Comparison of ENCODE assay signal across 28 cellular contexts in genomic region chr7:96161897-96162296, GRCh38.
"Had no signal": no experiment of that assay in that cellular context is flagged by ENCODE, and none has a peak within 500 bp of the region (broad histone marks: within the 10 kb centered on the region; RNA-seq: fewer than 3 reads in every experiment).

No MANE protein-coding gene starts in this region.

- H3K9ac ChIP-seq: neural progenitor cell, parathyroid adenoma had no signal

- H3K4me1 Mint-ChIP-seq: neural progenitor cell; stimulated activated effector memory CD8-positive, alpha-beta T cell treated with anti-CD3 and anti-CD28 coated beads, Interleukin-12 subunit alpha, Interleukin-12 subunit beta, amount 100 ng/mL, for 72 hours; stimulated activated naive B cell treated with anti-CD40 and anti-IgM and Interleukin-4, amounts not matched to agents 10 μg/mL and 1 μg/mL and 100 μg/mL, for 72 hours had no signal

- H3K36me3 ChIP-seq: ovary, thyroid gland, vagina had no signal

- H3K9me3 ChIP-seq: ovary, psoas muscle, right lobe of liver, sigmoid colon, stomach, thoracic aorta, thyroid gland, tibial nerve, upper lobe of left lung, vagina had no signal

- ATAC-seq: natural killer cell; psoas muscle; right cardiac atrium; right lobe of liver; stimulated activated effector memory CD8-positive, alpha-beta T cell treated with anti-CD3 and anti-CD28 coated beads, Interleukin-12 subunit alpha, Interleukin-12 subunit beta, amount 100 ng/mL, for 72 hours; stimulated activated naive B cell treated with anti-CD40 and anti-IgM and Interleukin-4, amounts not matched to agents 10 μg/mL and 1 μg/mL and 100 μg/mL, for 72 hours had no signal

- H3K27ac Mint-ChIP-seq: natural killer cell; nephron; neural progenitor cell; progenitor cell of endocrine pancreas; stimulated activated effector memory CD8-positive, alpha-beta T cell treated with anti-CD3 and anti-CD28 coated beads, Interleukin-12 subunit alpha, Interleukin-12 subunit beta, amount 100 ng/mL, for 72 hours; stimulated activated naive B cell treated with anti-CD40 and anti-IgM and Interleukin-4, amounts not matched to agents 10 μg/mL and 1 μg/mL and 100 μg/mL, for 72 hours; stimulated activated naive CD8-positive, alpha-beta T cell treated with anti-CD3 and anti-CD28 coated beads, Interleukin-15, Interleukin-2, amounts not matched to agents 100 ng/mL and 50 ng/mL, for 24 hours had no signal

- H3K79me2 ChIP-seq: parathyroid adenoma had no signal

- H3K4me1 ChIP-seq: neural progenitor cell, parathyroid adenoma, psoas muscle, right lobe of liver, sigmoid colon, stomach, thyroid gland, tibial nerve, upper lobe of left lung, vagina had no signal

- H3K36me3 Mint-ChIP-seq: natural killer cell; stimulated activated effector memory CD8-positive, alpha-beta T cell treated with anti-CD3 and anti-CD28 coated beads, Interleukin-12 subunit alpha, Interleukin-12 subunit beta, amount 100 ng/mL, for 72 hours had no signal

- H3K4me3 Mint-ChIP-seq: natural killer cell; nephron; neural progenitor cell; stimulated activated effector memory CD8-positive, alpha-beta T cell treated with anti-CD3 and anti-CD28 coated beads, Interleukin-12 subunit alpha, Interleukin-12 subunit beta, amount 100 ng/mL, for 72 hours; stimulated activated naive B cell treated with anti-CD40 and anti-IgM and Interleukin-4, amounts not matched to agents 10 μg/mL and 1 μg/mL and 100 μg/mL, for 72 hours; stimulated activated naive CD8-positive, alpha-beta T cell treated with anti-CD3 and anti-CD28 coated beads, Interleukin-15, Interleukin-2, amounts not matched to agents 100 ng/mL and 50 ng/mL, for 24 hours had no signal

- H3K4me3 ChIP-seq: neural progenitor cell, ovary, psoas muscle, right lobe of liver, sigmoid colon, stomach, thoracic aorta, thyroid gland, tibial nerve, upper lobe of left lung, vagina had no signal

- H2AFZ ChIP-seq: neural progenitor cell, parathyroid adenoma had no signal

- H3K9me3 Mint-ChIP-seq: natural killer cell; nephron; neural progenitor cell; stimulated activated effector memory CD8-positive, alpha-beta T cell treated with anti-CD3 and anti-CD28 coated beads, Interleukin-12 subunit alpha, Interleukin-12 subunit beta, amount 100 ng/mL, for 72 hours had no signal

- DNase-seq: natural killer cell; occipital lobe; ovary; posterior cingulate gyrus; psoas muscle; right cardiac atrium; right lobe of liver; sigmoid colon; small intestine; stimulated activated CD4-positive, alpha-beta T cell treated with anti-CD3 and anti-CD28 coated beads, Interleukin-15, amount 100 ng/mL, for 24 hours; stimulated activated CD4-positive, alpha-beta T cell treated with anti-CD3 and anti-CD28 coated beads, Interleukin-2, amount 100 ng/mL, for 24 hours; stimulated activated CD4-positive, alpha-beta T cell treated with anti-CD3 and anti-CD28 coated beads, Interleukin-2, amount 100 ng/mL, for 48 hours; stimulated activated CD4-positive, alpha-beta T cell treated with anti-CD3 and anti-CD28 coated beads, Interleukin-4, amount 100 ng/mL, for 24 hours; stimulated activated naive B cell treated with anti-CD40 and anti-IgM and Interleukin-4, amounts not matched to agents 10 μg/mL and 1 μg/mL and 100 μg/mL, for 72 hours; stimulated activated naive CD4-positive, alpha-beta T cell treated with Interleukin-2 at 50 U/mL for 16 hours; stomach; thyroid gland; trophoblast cell; upper lobe of left lung had no signal

- H3K4me2 ChIP-seq: neural progenitor cell had no signal

- H3K27me3 Mint-ChIP-seq: progenitor cell of endocrine pancreas; stimulated activated naive B cell treated with anti-CD40 and anti-IgM and Interleukin-4, amounts not matched to agents 10 μg/mL and 1 μg/mL and 100 μg/mL, for 72 hours; stimulated activated naive CD8-positive, alpha-beta T cell treated with anti-CD3 and anti-CD28 coated beads, Interleukin-15, Interleukin-2, amounts not matched to agents 100 ng/mL and 50 ng/mL, for 24 hours had no signal

- H3K27me3 ChIP-seq: neural progenitor cell, ovary, right lobe of liver, sigmoid colon, stomach, thyroid gland, tibial nerve, upper lobe of left lung, vagina had no signal

- H3K27ac ChIP-seq: neural progenitor cell, ovary, parathyroid adenoma, psoas muscle, right lobe of liver, sigmoid colon, stomach, thoracic aorta, thyroid gland, tibial nerve, upper lobe of left lung, vagina had no signal
